ENCODE assay signal across 9 cellular contexts in the genomic region with DNA sequence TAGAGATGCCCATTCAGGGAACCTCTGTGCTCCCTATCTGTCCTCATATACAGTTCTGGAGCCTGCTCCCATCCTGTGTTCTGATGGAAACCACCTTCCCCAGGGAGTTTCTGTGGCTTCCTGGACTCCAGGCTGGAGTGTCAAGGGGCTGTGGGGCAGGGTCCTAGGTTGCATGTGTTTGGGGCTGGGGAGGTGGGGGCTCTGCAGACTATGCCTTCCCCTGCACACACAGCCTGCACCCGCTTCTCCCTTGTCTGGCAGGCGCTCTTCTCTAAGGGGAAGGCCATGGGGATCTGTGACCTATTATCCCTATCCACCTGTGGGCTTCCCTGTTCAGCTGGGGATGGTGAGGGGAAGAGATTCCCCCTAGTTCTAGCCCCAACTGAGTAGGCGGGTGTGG. TPM values are rescaled to one million over a fixed set of nuclear protein-coding genes. Genes with fewer than 3 reads are reported as not detected.
DNase-seq lines count a peak whose midpoint lies in the region; ATAC-seq, FAIRE-seq and TF ChIP-seq lines count a peak whose summit lies in the region.
"Had no signal": no experiment of that assay in that cellular context is flagged by ENCODE, and none has a peak within 500 bp of the region (broad histone marks: within the 10 kb centered on the region; RNA-seq: fewer than 3 reads in every experiment).

No MANE protein-coding gene starts in this region.

- peaks cover 39 to 73% of the 10 kb centered on the region in 2 experiments for H3K4me1 ChIP-seq in K562 (replicated peaks in 1 of 2; ENCODE audit: control insufficient read depth in 2 of 2, insufficient read depth in 2 of 2, low read length in 2 of 2)
- peaks cover 71 to 84% of the 10 kb centered on the region in 2 donors for H3K4me1 ChIP-seq in naive thymus-derived CD4-positive, alpha-beta T cell (ENCODE audit: control insufficient read depth in 2 of 2, insufficient read depth in 2 of 2, low read length in 2 of 2)

- in situ Hi-C loops in K562 (cut with MboI) = no loop called here

- no peaks in the 10 kb centered on the region for H3K27me3 ChIP-seq in K562 (ENCODE audit: control insufficient read depth in 2 of 2, insufficient read depth in 2 of 2, low read length in 2 of 2)
- no peaks in the 10 kb centered on the region for H3K27me3 ChIP-seq in naive thymus-derived CD4-positive, alpha-beta T cell (ENCODE audit: control insufficient read depth in 2 of 2, insufficient read depth in 2 of 2, low read length in 2 of 2)

- no peak for TF ChIP-seq POLR2A in K562 (conservative IDR thresholded peaks at IDR 0.05)

- BruUV-seq in K562 (replicated peaks; lab: Mats Ljungman, UMichigan) = no TSS peak

- FAIRE-seq in K562 (lab: Jason Lieb, UNC) = no peak

- H4K20me1 ChIP-seq in K562 (replicated peaks; ENCODE audit: control insufficient read depth, insufficient read depth, low read length) = peaks cover 10% of the 10 kb centered on the region

- no peak for ATAC-seq in stimulated activated naive CD8-positive, alpha-beta T cell treated with anti-CD3 and anti-CD28 coated beads, Interleukin-15, Interleukin-2, amounts not matched to agents 100 U/mL and 50 U/mL, for 24 hours
- ATAC-seq in K562 = no peak
- ATAC-seq in naive thymus-derived CD4-positive, alpha-beta T cell = no peak
- ATAC-seq in GM21529 (IDR thresholded peaks at IDR 0.05; ENCODE audit: unreplicated experiment) = no peak

- peak overlapping the region; percentile 87 for H3K4me3 Mint-ChIP-seq in stimulated activated naive CD8-positive, alpha-beta T cell treated with anti-CD3 and anti-CD28 coated beads, Interleukin-15, Interleukin-2, amounts not matched to agents 100 ng/mL and 50 ng/mL, for 24 hours
- H3K4me3 Mint-ChIP-seq in naive thymus-derived CD4-positive, alpha-beta T cell = peak overlapping the region; percentile 89 to 98 (median 97)

- H3K79me2 ChIP-seq in K562 (ENCODE audit: control insufficient read depth, insufficient read depth, low read length) = peaks cover 94% of the 10 kb centered on the region

- CTCF ChIA-PET in K562 (lab: Yijun Ruan, JAX; ENCODE audit: low intra/inter-chr PET ratio) = no interaction called here
- CTCF ChIA-PET in naive thymus-derived CD4-positive, alpha-beta T cell (lab: Charles Lee) = interaction anchor here (0.7 to 12.4 kb wide), 8 partner anchors 16 to 241 kb away, joined by 3 to 87 read pairs (median 6); no protein-coding TSS in a partner anchor

- peaks cover 6% of the 10 kb centered on the region for H3K9me1 ChIP-seq in K562 (ENCODE audit: control insufficient read depth, insufficient read depth, low read length)

- H3K27me3 Mint-ChIP-seq in stimulated activated naive CD8-positive, alpha-beta T cell treated with anti-CD3 and anti-CD28 coated beads, Interleukin-15, Interleukin-2, amounts not matched to agents 100 ng/mL and 50 ng/mL, for 24 hours = peaks cover 3% of the 10 kb centered on the region
- peaks cover 0 to 9% (median 0%) of the 10 kb centered on the region in 5 donors for H3K27me3 Mint-ChIP-seq in naive thymus-derived CD4-positive, alpha-beta T cell

- H2AFZ ChIP-seq in K562 (ENCODE audit: low read depth, low read length) = no peak overlapping the region

- TF ChIP-seq EP300 in K562 (IDR thresholded peaks at IDR 0.05; ENCODE audit: low read length) = no peak

- no peak for DNase-seq in stimulated activated naive CD8-positive, alpha-beta T cell treated with anti-CD3 and anti-CD28 coated beads, Interleukin-15, Interleukin-2, amounts not matched to agents 100 U/mL and 50 U/mL, for 24 hours
- DNase-seq in K562 (ENCODE audit: extremely low read depth in 1 of 4, low spot score in 3 of 4) (no peak), ecto neural progenitor cell (ENCODE audit: low spot score) (no peak), foreskin melanocyte (no peak), NCI-H2196 treated with DMSO at 0.1 percent for 48 hours (lab: John Stamatoyannopoulos, UW; ENCODE audit: unreplicated experiment) (no peak)
- peak in 1 of 9 donors; percentile 45 for DNase-seq in naive thymus-derived CD4-positive, alpha-beta T cell

- H3K4me2 ChIP-seq in K562 (ENCODE audit: insufficient read depth, low read length) = peak overlapping the region; percentile 89; the same call in 1 of the 2 replicates

- H3K4me3 ChIP-seq in K562 = no peak overlapping the region; the same call in 1 of the 2 replicates
- peak overlapping the region; percentile 55 for H3K4me3 ChIP-seq in naive thymus-derived CD4-positive, alpha-beta T cell (ENCODE audit: low read length)

- peaks cover 96% of the 10 kb centered on the region for H3K4me1 Mint-ChIP-seq in stimulated activated naive CD8-positive, alpha-beta T cell treated with anti-CD3 and anti-CD28 coated beads, Interleukin-15, Interleukin-2, amounts not matched to agents 100 ng/mL and 50 ng/mL, for 24 hours (ENCODE audit: low read depth)
- peaks cover 54 to 96% (median 91%) of the 10 kb centered on the region in 7 donors for H3K4me1 Mint-ChIP-seq in naive thymus-derived CD4-positive, alpha-beta T cell

- no peaks in the 10 kb centered on the region for H3K36me3 ChIP-seq in K562 (ENCODE audit: control insufficient read depth, insufficient read depth, low read length)
- peaks cover 0 to 8% (median 0%) of the 10 kb centered on the region in 3 experiments for H3K36me3 ChIP-seq in naive thymus-derived CD4-positive, alpha-beta T cell (ENCODE audit: control insufficient read depth in 2 of 3, insufficient read depth in 3 of 3, low read length in 3 of 3)

- H3K36me3 Mint-ChIP-seq in stimulated activated naive CD8-positive, alpha-beta T cell treated with anti-CD3 and anti-CD28 coated beads, Interleukin-15, Interleukin-2, amounts not matched to agents 100 ng/mL and 50 ng/mL, for 24 hours (ENCODE audit: low read depth) = peaks cover 6% of the 10 kb centered on the region
- H3K36me3 Mint-ChIP-seq in naive thymus-derived CD4-positive, alpha-beta T cell = peaks cover 0 to 21% (median 0%) of the 10 kb centered on the region in 5 donors

- TF ChIP-seq CTCF in K562 (IDR thresholded peaks at IDR 0.05 in 2 of 3, conservative IDR thresholded peaks at IDR 0.05 in 1 of 3; ENCODE audit: insufficient read depth in 2 of 3, low read depth in 1 of 3, low read length in 3 of 3) = no peak

- H3K27ac ChIP-seq in K562 (ENCODE audit: extremely low read depth, low read depth, low read length) = peak overlapping the region; percentile 87; the same call in 2 of the 3 replicates
- H3K27ac ChIP-seq in naive thymus-derived CD4-positive, alpha-beta T cell (ENCODE audit: low read depth, low read length) = peak overlapping the region; percentile 96

- H3K9me3 ChIP-seq in K562 (replicated peaks; ENCODE audit: control insufficient read depth, insufficient read depth, low read depth, low read length) = no peaks in the 10 kb centered on the region
- no peaks in the 10 kb centered on the region for H3K9me3 ChIP-seq in naive thymus-derived CD4-positive, alpha-beta T cell (ENCODE audit: control insufficient read depth in 2 of 3, low read length in 3 of 3)

- peak overlapping the region; percentile 100 for H3K27ac Mint-ChIP-seq in stimulated activated naive CD8-positive, alpha-beta T cell treated with anti-CD3 and anti-CD28 coated beads, Interleukin-15, Interleukin-2, amounts not matched to agents 100 ng/mL and 50 ng/mL, for 24 hours
- peak overlapping the region; percentile 98 to 100 (median 99) for H3K27ac Mint-ChIP-seq in naive thymus-derived CD4-positive, alpha-beta T cell

- no peaks in the 10 kb centered on the region for H3K9me3 Mint-ChIP-seq in stimulated activated naive CD8-positive, alpha-beta T cell treated with anti-CD3 and anti-CD28 coated beads, Interleukin-15, Interleukin-2, amounts not matched to agents 100 ng/mL and 50 ng/mL, for 24 hours
- peaks cover 0 to 10% (median 0%) of the 10 kb centered on the region in 11 donors for H3K9me3 Mint-ChIP-seq in naive thymus-derived CD4-positive, alpha-beta T cell

- no peak for TF ChIP-seq RAD21 in K562 (CRISPR knock-in tag; conservative IDR thresholded peaks at IDR 0.05 in 1 of 2, IDR thresholded peaks at IDR 0.05 in 1 of 2)

- H3K9ac ChIP-seq in K562 (ENCODE audit: insufficient read depth in 1 of 2, low read depth in 2 of 2, low read length in 2 of 2) = peak overlapping the region; percentile 65 to 79; a peak in 3 of 4 replicates

- POLR2A ChIA-PET in K562 (lab: Yijun Ruan, JAX) = interaction anchor here (0.7 to 1.5 kb wide), 2 partner anchors 16 to 201 kb away, joined by 3 to 10 read pairs; no protein-coding TSS in a partner anchor
- POLR2A ChIA-PET in naive thymus-derived CD4-positive, alpha-beta T cell (lab: Charles Lee) = interaction anchor here (0.8 to 34.9 kb wide), 13 partner anchors 8 to 292 kb away, joined by 3 to 742 read pairs (median 3); partner anchors contain the start of genes CCR7 and RARA

- intact Hi-C loops in K562 (cut with micrococcal nuclease) = no loop called here
- intact Hi-C loops in naive thymus-derived CD4-positive, alpha-beta T cell (cut with micrococcal nuclease) = loop anchor here (1.0 to 5.0 kb wide), 6 partner anchors 18 to 1365 kb away; partner anchors contain the start of gene EIF1 (in 1 of the 2)

- 95% methylated on average over 2 of the region's 3 CpGs for WGBS in K562 (ENCODE audit: insufficient coverage, low coverage, missing lambda C conversion rate)

RNA-seq across cellular contexts. Expression of gene RARA, which starts 14.3 kb away (rescaled TPM):
- total RNA-seq in K562 (2011; cell fraction: chromatin; rRNA removed; ENCODE audit: low replicate concordance) = 7.6 and 15.2 TPM in 2 replicates
- 9.7 and 10.0 TPM in 2 replicates for total RNA-seq in K562 (2011; cell fraction: nucleolus; rRNA removed)
- total RNA-seq in K562 (2011; cell fraction: nucleoplasm; rRNA removed) = 5.5 and 6.0 TPM in 2 replicates
- total RNA-seq in K562 (2014; rRNA removed) (13.6 and 18.7 TPM in 2 replicates), K562 (2014; rRNA removed; fragmentation: Illumina TruSeq; extraction: Trizol) (5.0 and 7.5 TPM in 2 replicates), K562 (2015; rRNA removed; fragmentation: Illumina TruSeq; extraction: Trizol) (7.9 and 8.3 TPM in 2 replicates), K562 (2021) (26.2 and 28.0 TPM in 2 replicates)
- polyA plus RNA-seq in K562 (2011; rRNA removed) (2.7 and 3.5 TPM in 2 replicates), K562 (2014; fragmentation: Illumina TruSeq; extraction: Trizol) (24.2 and 25.2 TPM in 2 replicates), K562 (2014; fragmentation: Nextera tagmentation; extraction: Ambion mirVana) (under 1 TPM; 0.10 TPM), K562 (2014; rRNA removed) (12.2 and 13.0 TPM in 2 replicates)
- polyA plus RNA-seq in K562 (2011; cell fraction: cytosol; rRNA removed) = 1.4 and 4.5 TPM in 2 replicates
- 4.6 and 15.6 TPM in 2 replicates for polyA plus RNA-seq in K562 (2011; cell fraction: nucleus; rRNA removed)
- polyA plus RNA-seq in K562 (2012) = 16.2 and 25.9 TPM in 2 replicates
- polyA minus RNA-seq in K562 (2011; rRNA and poly(A)+ RNA removed) = 2.8 and 4.2 TPM in 2 replicates
- 9.2 and 9.8 TPM in 2 replicates for polyA minus RNA-seq in K562 (2011; cell fraction: cytosol; rRNA and poly(A)+ RNA removed)
- polyA minus RNA-seq in K562 (2011; cell fraction: nucleus; rRNA and poly(A)+ RNA removed) = 3.9 and 4.2 TPM in 2 replicates
- total RNA-seq in naive thymus-derived CD4-positive, alpha-beta T cell = 100 to 1,000 TPM in 1 of 5 experiments, 10 to 100 TPM in 4; 40.0 to 115 (median 43.8) TPM
- polyA plus RNA-seq in naive thymus-derived CD4-positive, alpha-beta T cell = 10 to 100 TPM in 1 of 2 donors, 1 to 10 TPM in 1; 6.7 to 16.5 TPM

RNA-seq across cellular contexts. Expression of gene CDC6, which starts 35.6 kb away (rescaled TPM):
- 102 and 166 TPM in 2 replicates for total RNA-seq in K562 (2011; cell fraction: chromatin; rRNA removed; ENCODE audit: low replicate concordance)
- total RNA-seq in K562 (2011; cell fraction: nucleolus; rRNA removed) = 52.6 and 55.5 TPM in 2 replicates
- 82.0 and 95.0 TPM in 2 replicates for total RNA-seq in K562 (2011; cell fraction: nucleoplasm; rRNA removed)
- total RNA-seq in K562 (2014; rRNA removed) (67.4 and 78.9 TPM in 2 replicates), K562 (2014; rRNA removed; fragmentation: Illumina TruSeq; extraction: Trizol) (119 and 133 TPM in 2 replicates), K562 (2015; rRNA removed; fragmentation: Illumina TruSeq; extraction: Trizol) (110 and 112 TPM in 2 replicates), K562 (2021) (121 and 126 TPM in 2 replicates)
- polyA plus RNA-seq in K562 (2011; rRNA removed) (63.3 and 106 TPM in 2 replicates), K562 (2014; fragmentation: Illumina TruSeq; extraction: Trizol) (141 and 150 TPM in 2 replicates), K562 (2014; fragmentation: Nextera tagmentation; extraction: Ambion mirVana) (10 to 100 TPM; 29.6 to 55.0 TPM), K562 (2014; rRNA removed) (70.5 and 73.4 TPM in 2 replicates)
- 26.5 and 34.3 TPM in 2 replicates for polyA plus RNA-seq in K562 (2011; cell fraction: cytosol; rRNA removed)
- polyA plus RNA-seq in K562 (2011; cell fraction: nucleus; rRNA removed) = 33.5 and 41.3 TPM in 2 replicates
- polyA plus RNA-seq in K562 (2012) = 67.6 and 73.5 TPM in 2 replicates
- 64.2 and 81.5 TPM in 2 replicates for polyA minus RNA-seq in K562 (2011; rRNA and poly(A)+ RNA removed)
- polyA minus RNA-seq in K562 (2011; cell fraction: cytosol; rRNA and poly(A)+ RNA removed) = 15.9 and 41.5 TPM in 2 replicates
- 28.5 and 39.0 TPM in 2 replicates for polyA minus RNA-seq in K562 (2011; cell fraction: nucleus; rRNA and poly(A)+ RNA removed)
- 10 to 100 TPM in 1 of 5 experiments, 1 to 10 TPM in 1, under 1 TPM in 3; 0.51 to 73.6 (median 0.85) TPM for total RNA-seq in naive thymus-derived CD4-positive, alpha-beta T cell
- under 1 TPM; 0.09 to 0.24 TPM for polyA plus RNA-seq in naive thymus-derived CD4-positive, alpha-beta T cell

RNA-seq across cellular contexts. Expression of gene GJD3, which starts 41.2 kb away (rescaled TPM):
- total RNA-seq in K562 (2011; cell fraction: chromatin; rRNA removed; ENCODE audit: low replicate concordance) = not detected in 2 replicates
- total RNA-seq in K562 (2011; cell fraction: nucleolus; rRNA removed) = 0.50 and 0.66 TPM in 2 replicates
- not detected in 2 replicates for total RNA-seq in K562 (2011; cell fraction: nucleoplasm; rRNA removed)
- total RNA-seq in K562 (2014; rRNA removed) = not detected in 2 replicates
- total RNA-seq in K562 (2014; rRNA removed; fragmentation: Illumina TruSeq; extraction: Trizol) = not detected in 2 replicates
- not detected in 2 replicates for total RNA-seq in K562 (2015; rRNA removed; fragmentation: Illumina TruSeq; extraction: Trizol)
- total RNA-seq in K562 (2021) = 0.38 TPM in 1 of 2 replicates, not detected in the other
- polyA plus RNA-seq in K562 (2011; rRNA removed) = not detected in 2 replicates
- polyA plus RNA-seq in K562 (2011; cell fraction: cytosol; rRNA removed) = 0.24 TPM in 1 of 2 replicates, not detected in the other
- polyA plus RNA-seq in K562 (2011; cell fraction: nucleus; rRNA removed) = not detected in 2 replicates
- 0.46 and 2.9 TPM in 2 replicates for polyA plus RNA-seq in K562 (2012)
- not detected in 2 replicates for polyA plus RNA-seq in K562 (2014; fragmentation: Illumina TruSeq; extraction: Trizol)
- polyA plus RNA-seq in K562 (2014; fragmentation: Nextera tagmentation; extraction: Ambion mirVana) = not detected
- polyA plus RNA-seq in K562 (2014; rRNA removed) = 0.17 TPM in 1 of 2 replicates, not detected in the other
- polyA minus RNA-seq in K562 (2011; rRNA and poly(A)+ RNA removed) = not detected in 2 replicates
- not detected in 2 replicates for polyA minus RNA-seq in K562 (2011; cell fraction: cytosol; rRNA and poly(A)+ RNA removed)
- polyA minus RNA-seq in K562 (2011; cell fraction: nucleus; rRNA and poly(A)+ RNA removed) = 1.2 TPM in 1 of 2 replicates, not detected in the other
- under 1 TPM in 1 of 5 experiments, not detected in 4; 0.27 TPM for total RNA-seq in naive thymus-derived CD4-positive, alpha-beta T cell
- polyA plus RNA-seq in naive thymus-derived CD4-positive, alpha-beta T cell = not detected
- total RNA-seq: myocyte had no signal
